Comparison of ENCODE assay signal across 8 cellular contexts in the genomic region with DNA sequence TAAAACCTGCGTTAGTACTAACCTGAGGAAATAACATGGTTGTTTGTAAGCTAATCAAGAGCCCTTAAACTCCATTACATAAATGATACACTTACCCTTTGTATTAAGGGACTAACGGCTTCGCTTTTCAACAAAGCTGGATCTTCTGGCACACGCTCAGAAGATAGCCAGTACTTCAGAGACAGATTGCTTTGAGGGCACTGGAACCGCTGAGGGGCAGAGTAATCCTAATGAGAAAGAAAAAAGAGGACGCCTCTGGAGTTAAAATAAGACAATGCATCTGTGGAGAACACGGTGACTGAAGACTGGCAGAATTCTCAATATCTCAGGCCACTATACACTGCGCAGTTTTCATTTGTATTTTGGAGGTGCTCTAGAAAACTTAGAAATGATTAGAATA. TPM values are rescaled to one million over a fixed set of nuclear protein-coding genes. Genes with fewer than 3 reads are reported as not detected.
DNase-seq lines count a peak whose midpoint lies in the region; ATAC-seq, FAIRE-seq and TF ChIP-seq lines count a peak whose summit lies in the region.

No MANE protein-coding gene starts in this region.

- H3K27me3 Mint-ChIP-seq in activated B cell treated with CpG ODN at 0.5 μM for 24 hours = no peaks in the 10 kb centered on the region

- no peaks in the 10 kb centered on the region for H3K27me3 ChIP-seq in right atrium auricular region
- H3K27me3 ChIP-seq in iPS-20b (ENCODE audit: insufficient read depth, low read length) = no peaks in the 10 kb centered on the region

- no peak for ATAC-seq in left cardiac atrium
- ATAC-seq in activated B cell treated with CpG ODN at 0.5 μM for 24 hours (ENCODE audit: low read depth) = no peak
- ATAC-seq in GM18867 (IDR thresholded peaks at IDR 0.05; ENCODE audit: unreplicated experiment) = no peak

- H3K9me3 ChIP-seq in right atrium auricular region = no peaks in the 10 kb centered on the region
- H3K9me3 ChIP-seq in iPS-20b (ENCODE audit: insufficient read depth, low read depth, low read length) = no peaks in the 10 kb centered on the region

- POLR2A ChIA-PET in activated B cell treated with CpG ODN at 0.5 μM for 24 hours (lab: Charles Lee) = no interaction called here

- DNase-seq in right atrium auricular region (ENCODE audit: low spot score) (no peak), left cardiac atrium (no peak), activated B cell treated with CpG ODN at 0.5 μM for 24 hours (no peak), urothelium cell line (ENCODE audit: low spot score) (peak; percentile 38), islet precursor cell (no peak), H4 (ENCODE audit: low spot score) (no peak)

- TF ChIP-seq CTCF in right atrium auricular region (IDR thresholded peaks at IDR 0.05) (no peak), activated B cell treated with CpG ODN at 0.5 μM for 24 hours (IDR thresholded peaks at IDR 0.05) (no peak)

- H3K36me3 ChIP-seq in right atrium auricular region (no peaks in the 10 kb centered on the region), iPS-20b (ENCODE audit: insufficient read depth, low read depth, low read length) (no peaks in the 10 kb centered on the region)

- H3K36me3 Mint-ChIP-seq in activated B cell treated with CpG ODN at 0.5 μM for 24 hours (ENCODE audit: low read depth) = peaks cover 4% of the 10 kb centered on the region

- H3K9me3 Mint-ChIP-seq in activated B cell treated with CpG ODN at 0.5 μM for 24 hours = no peaks in the 10 kb centered on the region

- no peak overlapping the region for H3K27ac Mint-ChIP-seq in activated B cell treated with CpG ODN at 0.5 μM for 24 hours

- H3K4me1 Mint-ChIP-seq in activated B cell treated with CpG ODN at 0.5 μM for 24 hours = peaks cover 33% of the 10 kb centered on the region

- no peak for FAIRE-seq in urothelium cell line (lab: Jason Lieb, UNC)

- peak overlapping the region; percentile 96 for H3K4me3 Mint-ChIP-seq in activated B cell treated with CpG ODN at 0.5 μM for 24 hours

- CTCF ChIA-PET in activated B cell treated with CpG ODN at 0.5 μM for 24 hours (lab: Charles Lee) = no interaction called here

- H3K4me3 ChIP-seq in right atrium auricular region (peak overlapping the region in 1 of 2 donors; percentile 95), iPS-20b (ENCODE audit: low read length) (peak overlapping the region; percentile 89)

- no peak overlapping the region for H3K9ac ChIP-seq in iPS-20b (ENCODE audit: low read depth, low read length)

- intact Hi-C loops in left cardiac atrium (cut with DNase I) (loop anchor here in 1 of 2 donors (10.0 kb wide), 1 partner anchor 134 kb away; a partner anchor contains a TSS), activated B cell treated with CpG ODN at 0.5 μM for 24 hours (cut with micrococcal nuclease) (no loop called here)

- peak overlapping the region; percentile 93 to 98 for H3K27ac ChIP-seq in right atrium auricular region
- no peak overlapping the region for H3K27ac ChIP-seq in iPS-20b (ENCODE audit: low read length)

- H3K4me1 ChIP-seq in right atrium auricular region (peaks cover 0 to 32% of the 10 kb centered on the region in 2 donors), iPS-20b (ENCODE audit: insufficient read depth, low read length) (peaks cover 3% of the 10 kb centered on the region)

RNA-seq across cellular contexts. Expression of a gene that starts 1.5 kb away (rescaled TPM):
- total RNA-seq in right atrium auricular region = 100 to 1,000 TPM; 128 to 209 TPM
- 100 to 1,000 TPM; 173 to 176 TPM for total RNA-seq in left cardiac atrium
- 108 and 116 TPM in 2 replicates for total RNA-seq in activated B cell treated with CpG ODN at 0.5 μM for 24 hours
- 75.7 and 77.4 TPM in 2 replicates for total RNA-seq in H4 (2014; rRNA removed; shearing (Covaris generic))
